In genomic region chr20:36951198-36951976, GRCh38 we compare ENCODE assay signal across 8 cellular contexts. TPM values are rescaled to one million over a fixed set of nuclear protein-coding genes. Genes with fewer than 3 reads are reported as not detected.
A peak's percentile ranks its signal among the peaks of the same experiment; 100 is the strongest.
DNase-seq lines count a peak whose midpoint lies in the region; ATAC-seq and TF ChIP-seq lines count a peak whose summit lies in the region.

SAMHD1 (minus strand) TSS chr20:36951708; CDS start chr20:36951643, 65 bp downstream.

- H3K9ac ChIP-seq in IMR-90 (ENCODE audit: low read depth, low read length) = peak within 1 kb of the TSS; percentile 44
- peak within 1 kb of the TSS; percentile 70 for H3K9ac ChIP-seq in PC-3 (ENCODE audit: low read length)
- H3K9ac ChIP-seq in mucosa of stomach (ENCODE audit: low read length) = peak within 1 kb of the TSS; percentile 83

- peak within 1 kb of the TSS; percentile 65 for H4K5ac ChIP-seq in IMR-90 (ENCODE audit: low read depth, low read length)

- H3K79me2 ChIP-seq in PC-3 (ENCODE audit: low read length) = peaks cover 16% of the 10 kb centered on the region

- H2BK5ac ChIP-seq in IMR-90 (ENCODE audit: low read depth, low read length, poor library complexity, severe bottlenecking) = no peak within 1 kb of the TSS

- peak; percentile 87 for DNase-seq in DMS114 treated with DMSO at 0.1 percent for 48 hours (lab: John Stamatoyannopoulos, UW; ENCODE audit: unreplicated experiment)
- DNase-seq in IMR-90 = peak; percentile 98
- DNase-seq in PC-3 = peak; percentile 99
- DNase-seq in activated T-cell treated with anti-CD3 and anti-CD28 coated beads, Interleukin-2, amount 50 U/mL, for 1 hour = peak; percentile 85
- DNase-seq in erythroblast (lab: John Stamatoyannopoulos, UW) = peak; percentile 93 to 96
- DNase-seq in stimulated activated CD8-positive, alpha-beta memory T cell treated with anti-CD3 and anti-CD28 coated beads, Interleukin-7, amount 100 ng/mL, for 1 hour (ENCODE audit: low read depth in 2 of 2) = peak; percentile 72 to 73

- H3K14ac ChIP-seq in IMR-90 (replicated peaks; ENCODE audit: low read depth, low read length) = peak within 1 kb of the TSS; percentile 77

- H4K8ac ChIP-seq in IMR-90 (ENCODE audit: low read depth in 2 of 2, low read length in 2 of 2) = peak within 1 kb of the TSS; percentile 64 to 88

- H3K4me2 ChIP-seq in IMR-90 (ENCODE audit: low read depth, low read length) = peak within 1 kb of the TSS; percentile 92
- H3K4me2 ChIP-seq in PC-3 (ENCODE audit: low read length) = peak within 1 kb of the TSS; percentile 93

- no peak within 1 kb of the TSS for H2BK20ac ChIP-seq in IMR-90 (ENCODE audit: low read depth, low read length)

- H2AK9ac ChIP-seq in IMR-90 (replicated peaks; ENCODE audit: low read depth, low read length, poor library complexity) = peak within 1 kb of the TSS; percentile 55

- no peaks in the 10 kb centered on the region for H3K9me3 ChIP-seq in IMR-90 (ENCODE audit: control insufficient read depth, insufficient read depth, low read length)
- H3K9me3 ChIP-seq in PC-3 (ENCODE audit: low read length) = no peaks in the 10 kb centered on the region
- H3K9me3 ChIP-seq in mucosa of stomach (ENCODE audit: control insufficient read depth, low read length) = no peaks in the 10 kb centered on the region

- TF ChIP-seq CTCF in IMR-90 (conservative IDR thresholded peaks at IDR 0.05; ENCODE audit: low read depth, low read length) = no peak
- no peak for TF ChIP-seq CTCF in PC-3 (conservative IDR thresholded peaks at IDR 0.05; ENCODE audit: low read depth, low read length)

- CTCF ChIA-PET in IMR-90 (lab: Yijun Ruan, JAX) (no interaction called here), PC-3 (lab: Charles Lee) (no interaction called here)

- H3K4me3 ChIP-seq in IMR-90 (ENCODE audit: insufficient read depth, low read depth, low read length) (peak within 1 kb of the TSS; percentile 80), PC-3 (ENCODE audit: low read length) (peak within 1 kb of the TSS; percentile 93), mucosa of stomach (ENCODE audit: low read length) (peak within 1 kb of the TSS; percentile 86)

- H3K79me1 ChIP-seq in IMR-90 (ENCODE audit: low read depth in 1 of 2, low read length in 2 of 2) = peaks cover 3 to 14% of the 10 kb centered on the region in 2 experiments; a peak in 2 of 4 replicates

- BruUV-seq in IMR-90 (replicated peaks; lab: Mats Ljungman, UMichigan) (no TSS peak), PC-3 (replicated peaks; lab: Mats Ljungman, UMichigan) (no TSS peak)

- H3K27ac ChIP-seq in IMR-90 (ENCODE audit: insufficient read depth, low read length) (peak within 1 kb of the TSS; percentile 17), PC-3 (ENCODE audit: low read length) (no peak within 1 kb of the TSS)

- H2BK15ac ChIP-seq in IMR-90 (ENCODE audit: low read depth, low read length) = peak within 1 kb of the TSS; percentile 16; the same call in 1 of the 3 replicates

- no peak for TF ChIP-seq POLR2A in IMR-90 (IDR thresholded peaks at IDR 0.05; ENCODE audit: low read depth, low read length)
- TF ChIP-seq POLR2A in erythroblast (IDR thresholded peaks at IDR 0.05; ENCODE audit: low read length) = peak; percentile 25

- dilution Hi-C loops in IMR-90 (cut with HindIII; ENCODE audit: low sequenced_read_pairs, unreplicated experiment) = no loop called here

- H3K56ac ChIP-seq in IMR-90 (ENCODE audit: extremely low read depth, insufficient read depth, low read length) = no peak within 1 kb of the TSS; the same call in 1 of the 2 replicates

- intact Hi-C loops in IMR-90 (cut with micrococcal nuclease) = no loop called here
- intact Hi-C loops in PC-3 (cut with micrococcal nuclease) = no loop called here

- H2AFZ ChIP-seq in IMR-90 (replicated peaks; ENCODE audit: low read length, poor library complexity) = peak within 1 kb of the TSS; percentile 100
- peak within 1 kb of the TSS; percentile 99 for H2AFZ ChIP-seq in PC-3 (ENCODE audit: low read length)

- H3K4ac ChIP-seq in IMR-90 (ENCODE audit: low read depth, low read length) = peak within 1 kb of the TSS; percentile 64

- POLR2A ChIA-PET in IMR-90 (lab: Charles Lee; ENCODE audit: unreplicated experiment) (no interaction called here), PC-3 (lab: Charles Lee; ENCODE audit: unreplicated experiment) (interaction anchor here (0.7 kb wide), 1 partner anchor 50 kb away, joined by 5 read pairs; no protein-coding TSS in a partner anchor)

- H2AK5ac ChIP-seq in IMR-90 (ENCODE audit: low read depth, low read length) = no peak within 1 kb of the TSS

- H3K36me3 ChIP-seq in IMR-90 (ENCODE audit: control insufficient read depth, insufficient read depth, low read length) (no peaks in the 10 kb centered on the region), PC-3 (ENCODE audit: low read depth, low read length) (no peaks in the 10 kb centered on the region), mucosa of stomach (ENCODE audit: control insufficient read depth, insufficient read depth, low read length) (no peaks in the 10 kb centered on the region)

- H3K4me1 ChIP-seq in IMR-90 (ENCODE audit: control insufficient read depth, insufficient read depth, low read length) (no peaks in the 10 kb centered on the region), PC-3 (ENCODE audit: insufficient read depth, low read length) (peaks cover 17% of the 10 kb centered on the region; the same call in 1 of the 2 replicates), mucosa of stomach (ENCODE audit: control insufficient read depth, insufficient read depth, low read length) (peaks cover 27% of the 10 kb centered on the region)

- 0% methylated on average over 7 of the region's 66 CpGs; no CpG with 5 or more reads in 1 of the 2 experiments for WGBS in IMR-90 (ENCODE audit: extremely low coverage in 2 of 2, insufficient read length in 1 of 2), 2 experiments

- peak within 1 kb of the TSS; percentile 31 for H3K23ac ChIP-seq in IMR-90 (ENCODE audit: low read depth, low read length)

- H4K20me1 ChIP-seq in IMR-90 (ENCODE audit: insufficient read depth, low read length) (no peaks in the 10 kb centered on the region), PC-3 (ENCODE audit: low read length) (no peaks in the 10 kb centered on the region)

- peak within 1 kb of the TSS; percentile 39 for H4K91ac ChIP-seq in IMR-90 (ENCODE audit: insufficient read depth, low read depth, low read length)

- peak within 1 kb of the TSS; percentile 36; the same call in 1 of the 2 replicates for H2BK120ac ChIP-seq in IMR-90 (ENCODE audit: low read depth, low read length)

- H3K27me3 ChIP-seq in IMR-90 (ENCODE audit: control insufficient read depth, insufficient read depth, low read length) (no peaks in the 10 kb centered on the region), PC-3 (ENCODE audit: low read length) (no peaks in the 10 kb centered on the region), mucosa of stomach (ENCODE audit: control insufficient read depth, insufficient read depth, low read length) (no peaks in the 10 kb centered on the region)

- H3K9me1 ChIP-seq in IMR-90 (ENCODE audit: insufficient read depth, low read length) = peaks cover 6% of the 10 kb centered on the region; the same call in 1 of the 2 replicates

- in situ Hi-C loops in IMR-90 (cut with MboI; ENCODE audit: low sequenced_read_pairs) = no loop called here

- H3K9me2 ChIP-seq in PC-3 (replicated peaks; ENCODE audit: low read length) = no peaks in the 10 kb centered on the region

- ATAC-seq in GM21528 (IDR thresholded peaks at IDR 0.05; ENCODE audit: low FRiP score, unreplicated experiment) (peak; percentile 83), IMR-90 (ENCODE audit: low read depth) (peak; percentile 97), PC-3 (peak; percentile 94)

- H3K18ac ChIP-seq in IMR-90 (ENCODE audit: low read depth, low read length) = no peak within 1 kb of the TSS

- no peaks in the 10 kb centered on the region for H3F3A ChIP-seq in PC-3 (ENCODE audit: low read length, unreplicated experiment)

- no peak for TF ChIP-seq RAD21 in IMR-90 (IDR thresholded peaks at IDR 0.05; ENCODE audit: low read length)

TF ChIP-seq in IMR-90, 13 proteins besides CTCF, POLR2A, EP300 and RAD21:
- TF ChIP-seq RCOR1 (IDR thresholded peaks at IDR 0.05; ENCODE audit: insufficient replicate concordance, low read length) = no peak
- TF ChIP-seq NFE2L2 (IDR thresholded peaks at IDR 0.05; ENCODE audit: low read depth, low read length) = no peak
- no peak for TF ChIP-seq BHLHE40 (IDR thresholded peaks at IDR 0.05; ENCODE audit: low read depth, low read length)
- no peak for TF ChIP-seq USF2 (IDR thresholded peaks at IDR 0.05; ENCODE audit: low read depth, low read length)
- TF ChIP-seq MAZ (IDR thresholded peaks at IDR 0.05; ENCODE audit: borderline replicate concordance, low read depth, low read length) = peak; percentile 43; the same call in 1 of the 2 replicates

RNA-seq across cellular contexts. Expression of gene SAMHD1, which starts in this region (rescaled TPM):
- total RNA-seq in IMR-90 (2012; rRNA removed) = 14.9 and 19.7 TPM in 2 replicates
- 5.5 and 6.3 TPM in 2 replicates for polyA plus RNA-seq in IMR-90 (2012; rRNA removed)
- polyA plus RNA-seq in IMR-90 (2012; cell fraction: cytosol; rRNA removed) = 4.0 and 4.8 TPM in 2 replicates
- 1.9 and 4.4 TPM in 2 replicates for polyA plus RNA-seq in IMR-90 (2012; cell fraction: nucleus; rRNA removed; ENCODE audit: low replicate concordance)
- 23.0 and 24.2 TPM in 2 replicates for total RNA-seq in PC-3 (2014; rRNA removed)
